12 cellular contexts compared by ENCODE assay signal in genomic region chr1:214187152-214187900, GRCh38.
DNase-seq lines count a peak whose midpoint lies in the region; ATAC-seq and TF ChIP-seq lines count a peak whose summit lies in the region.
"Had no signal": no experiment of that assay in that cellular context is flagged by ENCODE, and none has a peak within 500 bp of the region (broad histone marks: within the 10 kb centered on the region; RNA-seq: fewer than 3 reads in every experiment).

No MANE protein-coding gene starts in this region.

- no peak for TF ChIP-seq CTCF in GM23338 (conservative IDR thresholded peaks at IDR 0.05; ENCODE audit: low read depth in 2 of 2)
- no peak for TF ChIP-seq CTCF in hepatocyte (IDR thresholded peaks at IDR 0.05; ENCODE audit: poor library complexity)
- TF ChIP-seq CTCF in retinal pigment epithelial cell (conservative IDR thresholded peaks at IDR 0.05; ENCODE audit: low read depth, low read length), result no peak

- H3K27me3 Mint-ChIP-seq in GM23338 (ENCODE audit: insufficient read depth, low read depth, poor library complexity) (peaks cover 34% of the 10 kb centered on the region), T-helper 17 cell (peaks cover 63% of the 10 kb centered on the region)

- ATAC-seq in GM23338, result peak; percentile 81
- ATAC-seq in T-helper 17 cell, result no peak
- no peak for ATAC-seq in HG02759 (IDR thresholded peaks at IDR 0.05; ENCODE audit: unreplicated experiment)
- ATAC-seq in HG03175 (IDR thresholded peaks at IDR 0.05; ENCODE audit: unreplicated experiment), result no peak
- ATAC-seq: body of pancreas, left colon had no signal

- H3K27ac Mint-ChIP-seq in GM23338 (no peak overlapping the region), T-helper 17 cell (no peak overlapping the region)

- H3K4me1 Mint-ChIP-seq in GM23338, result peaks cover 15% of the 10 kb centered on the region
- peaks cover 8% of the 10 kb centered on the region for H3K4me1 Mint-ChIP-seq in T-helper 17 cell

- H3K36me3 ChIP-seq in GM23338 (ENCODE audit: insufficient read depth) (no peaks in the 10 kb centered on the region), hepatocyte (replicated peaks; ENCODE audit: insufficient read depth, low read depth) (no peaks in the 10 kb centered on the region)

- no peaks in the 10 kb centered on the region for H3K79me2 ChIP-seq in GM23338 (replicated peaks; ENCODE audit: insufficient read depth)
- H3K79me2 ChIP-seq in hepatocyte, result no peaks in the 10 kb centered on the region

- H3K9me3 ChIP-seq in T-helper 17 cell (ENCODE audit: control insufficient read depth, low read length, poor library complexity, severe bottlenecking), result no peaks in the 10 kb centered on the region
- no peaks in the 10 kb centered on the region for H3K9me3 ChIP-seq in hepatocyte (ENCODE audit: low read depth)

- WGBS in hepatocyte (ENCODE audit: low lambda C conversion rate, missing lambda C conversion rate), result 7% methylated on average over 49 of the region's 49 CpGs

- H3K4me1 ChIP-seq in GM23338 (ENCODE audit: insufficient read depth) (peaks cover 5% of the 10 kb centered on the region), hepatocyte (ENCODE audit: insufficient read depth) (peaks cover 19% of the 10 kb centered on the region)

- H3K4me3 Mint-ChIP-seq in GM23338 (peak overlapping the region; percentile 64), T-helper 17 cell (peak overlapping the region; percentile 7)

- DNase-seq in GM23338 (ENCODE audit: low spot score), result peak; percentile 56
- no peak for DNase-seq in T-helper 17 cell
- DNase-seq in hepatocyte (ENCODE audit: low spot score), result no peak
- no peak for DNase-seq in retinal pigment epithelial cell (ENCODE audit: low read depth)
- DNase-seq in NCI-H446 treated with DMSO at 0.1 percent for 48 hours (lab: John Stamatoyannopoulos, UW), result no peak
- DNase-seq in GDM1 (lab: John Stamatoyannopoulos, UW), result no peak
- DNase-seq: left colon, MV-4-11, T1000 had no signal

- H3K4me3 ChIP-seq in GM23338, result peak overlapping the region; percentile 62
- peak overlapping the region; percentile 44 for H3K4me3 ChIP-seq in hepatocyte
- peak overlapping the region; percentile 41 for H3K4me3 ChIP-seq in retinal pigment epithelial cell (ENCODE audit: low read length)
- H3K4me3 ChIP-seq: body of pancreas had no signal

- H4K20me1 ChIP-seq in GM23338 (replicated peaks; ENCODE audit: insufficient read depth), result peaks cover 6% of the 10 kb centered on the region; the same call in 1 of the 2 replicates
- H4K20me1 ChIP-seq in hepatocyte (ENCODE audit: insufficient read depth, poor library complexity, severe bottlenecking), result no peaks in the 10 kb centered on the region

- H3K27ac ChIP-seq in GM23338 (ENCODE audit: low read depth), result no peak overlapping the region
- H3K27ac ChIP-seq in hepatocyte, result no peak overlapping the region
- H3K27ac ChIP-seq: body of pancreas had no signal

- H3K9me2 ChIP-seq in GM23338 (ENCODE audit: insufficient read depth), result 0 out of 2 replicates have a peak, but pooled peaks cover 2% of the 10 kb centered on the region
- no peaks in the 10 kb centered on the region for H3K9me2 ChIP-seq in hepatocyte (replicated peaks; ENCODE audit: insufficient read depth)

- H3F3A ChIP-seq in GM23338 (replicated peaks; ENCODE audit: low read depth), result no peaks in the 10 kb centered on the region

- H3K27me3 ChIP-seq in GM23338 (ENCODE audit: insufficient read depth) (peaks cover 50% of the 10 kb centered on the region), hepatocyte (peaks cover 49% of the 10 kb centered on the region)

- H3K4me2 ChIP-seq in GM23338 (peak overlapping the region; percentile 85), hepatocyte (peak overlapping the region; percentile 96)

- H3K36me3 Mint-ChIP-seq in GM23338 (ENCODE audit: low read depth) (no peaks in the 10 kb centered on the region; the same call in 2 of the 3 replicates), T-helper 17 cell (ENCODE audit: low read depth) (peaks cover 4% of the 10 kb centered on the region)

- H2AFZ ChIP-seq in GM23338, result peak overlapping the region; percentile 90
- peak overlapping the region; percentile 69 for H2AFZ ChIP-seq in hepatocyte

- peaks cover 5% of the 10 kb centered on the region; the same call in 2 of the 3 replicates for H3K9me3 Mint-ChIP-seq in GM23338

TF ChIP-seq in GM23338, 12 proteins besides CTCF, POLR2A, EP300 and RAD21:
- no peak for TF ChIP-seq JUNB (IDR thresholded peaks at IDR 0.05; ENCODE audit: unreplicated experiment)
- no peak for TF ChIP-seq ZNF114 (CRISPR knock-in tag; IDR thresholded peaks at IDR 0.05)
- peak; percentile 58 for TF ChIP-seq EZH2phosphoT487 (IDR thresholded peaks at IDR 0.05; ENCODE audit: unreplicated experiment)
- TF ChIP-seq CREB1 (CRISPR knock-in tag; IDR thresholded peaks at IDR 0.05; ENCODE audit: low read depth), result no peak
- TF ChIP-seq, protein P1, sequence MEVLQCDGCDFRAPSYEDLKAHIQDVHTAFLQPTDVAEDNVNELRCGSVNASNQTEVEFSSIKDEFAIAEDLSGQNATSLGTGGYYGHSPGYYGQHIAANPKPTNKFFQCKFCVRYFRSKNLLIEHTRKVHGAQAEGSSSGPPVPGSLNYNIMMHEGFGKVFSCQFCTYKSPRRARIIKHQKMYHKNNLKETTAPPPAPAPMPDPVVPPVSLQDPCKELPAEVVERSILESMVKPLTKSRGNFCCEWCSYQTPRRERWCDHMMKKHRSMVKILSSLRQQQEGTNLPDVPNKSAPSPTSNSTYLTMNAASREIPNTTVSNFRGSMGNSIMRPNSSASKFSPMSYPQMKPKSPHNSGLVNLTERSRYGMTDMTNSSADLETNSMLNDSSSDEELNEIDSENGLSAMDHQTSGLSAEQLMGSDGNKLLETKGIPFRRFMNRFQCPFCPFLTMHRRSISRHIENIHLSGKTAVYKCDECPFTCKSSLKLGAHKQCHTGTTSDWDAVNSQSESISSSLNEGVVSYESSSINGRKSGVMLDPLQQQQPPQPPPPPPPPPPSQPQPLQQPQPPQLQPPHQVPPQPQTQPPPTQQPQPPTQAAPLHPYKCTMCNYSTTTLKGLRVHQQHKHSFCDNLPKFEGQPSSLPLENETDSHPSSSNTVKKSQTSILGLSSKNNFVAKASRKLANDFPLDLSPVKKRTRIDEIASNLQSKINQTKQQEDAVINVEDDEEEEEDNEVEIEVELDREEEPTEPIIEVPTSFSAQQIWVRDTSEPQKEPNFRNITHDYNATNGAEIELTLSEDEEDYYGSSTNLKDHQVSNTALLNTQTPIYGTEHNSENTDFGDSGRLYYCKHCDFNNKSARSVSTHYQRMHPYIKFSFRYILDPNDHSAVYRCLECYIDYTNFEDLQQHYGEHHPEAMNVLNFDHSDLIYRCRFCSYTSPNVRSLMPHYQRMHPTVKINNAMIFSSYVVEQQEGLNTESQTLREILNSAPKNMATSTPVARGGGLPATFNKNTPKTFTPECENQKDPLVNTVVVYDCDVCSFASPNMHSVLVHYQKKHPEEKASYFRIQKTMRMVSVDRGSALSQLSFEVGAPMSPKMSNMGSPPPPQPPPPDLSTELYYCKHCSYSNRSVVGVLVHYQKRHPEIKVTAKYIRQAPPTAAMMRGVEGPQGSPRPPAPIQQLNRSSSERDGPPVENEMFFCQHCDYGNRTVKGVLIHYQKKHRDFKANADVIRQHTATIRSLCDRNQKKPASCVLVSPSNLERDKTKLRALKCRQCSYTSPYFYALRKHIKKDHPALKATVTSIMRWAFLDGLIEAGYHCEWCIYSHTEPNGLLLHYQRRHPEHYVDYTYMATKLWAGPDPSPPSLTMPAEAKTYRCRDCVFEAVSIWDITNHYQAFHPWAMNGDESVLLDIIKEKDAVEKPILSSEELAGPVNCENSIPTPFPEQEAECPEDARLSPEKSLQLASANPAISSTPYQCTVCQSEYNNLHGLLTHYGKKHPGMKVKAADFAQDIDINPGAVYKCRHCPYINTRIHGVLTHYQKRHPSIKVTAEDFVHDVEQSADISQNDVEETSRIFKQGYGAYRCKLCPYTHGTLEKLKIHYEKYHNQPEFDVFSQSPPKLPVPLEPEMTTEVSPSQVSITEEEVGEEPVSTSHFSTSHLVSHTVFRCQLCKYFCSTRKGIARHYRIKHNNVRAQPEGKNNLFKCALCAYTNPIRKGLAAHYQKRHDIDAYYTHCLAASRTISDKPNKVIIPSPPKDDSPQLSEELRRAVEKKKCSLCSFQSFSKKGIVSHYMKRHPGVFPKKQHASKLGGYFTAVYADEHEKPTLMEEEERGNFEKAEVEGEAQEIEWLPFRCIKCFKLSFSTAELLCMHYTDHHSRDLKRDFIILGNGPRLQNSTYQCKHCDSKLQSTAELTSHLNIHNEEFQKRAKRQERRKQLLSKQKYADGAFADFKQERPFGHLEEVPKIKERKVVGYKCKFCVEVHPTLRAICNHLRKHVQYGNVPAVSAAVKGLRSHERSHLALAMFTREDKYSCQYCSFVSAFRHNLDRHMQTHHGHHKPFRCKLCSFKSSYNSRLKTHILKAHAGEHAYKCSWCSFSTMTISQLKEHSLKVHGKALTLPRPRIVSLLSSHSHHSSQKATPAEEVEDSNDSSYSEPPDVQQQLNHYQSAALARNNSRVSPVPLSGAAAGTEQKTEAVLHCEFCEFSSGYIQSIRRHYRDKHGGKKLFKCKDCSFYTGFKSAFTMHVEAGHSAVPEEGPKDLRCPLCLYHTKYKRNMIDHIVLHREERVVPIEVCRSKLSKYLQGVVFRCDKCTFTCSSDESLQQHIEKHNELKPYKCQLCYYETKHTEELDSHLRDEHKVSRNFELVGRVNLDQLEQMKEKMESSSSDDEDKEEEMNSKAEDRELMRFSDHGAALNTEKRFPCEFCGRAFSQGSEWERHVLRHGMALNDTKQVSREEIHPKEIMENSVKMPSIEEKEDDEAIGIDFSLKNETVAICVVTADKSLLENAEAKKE (CRISPR knock-in tag; IDR thresholded peaks at IDR 0.05), result no peak
- no peak for TF ChIP-seq NANOG (IDR thresholded peaks at IDR 0.05; ENCODE audit: borderline replicate concordance)
- TF ChIP-seq EZH2 (IDR thresholded peaks at IDR 0.05; ENCODE audit: low read depth, unreplicated experiment), result peak; percentile 58
TF ChIP-seq in GM23338: peak in this region for 2.
